Comparison of ENCODE assay signal across 8 cellular contexts in genomic region chr12:92929957-92930356, GRCh38. TPM values are rescaled to one million over a fixed set of nuclear protein-coding genes. Genes with fewer than 3 reads are reported as not detected.
A peak's percentile ranks its signal among the peaks of the same experiment; 100 is the strongest.
DNase-seq lines count a peak whose midpoint lies in the region; ATAC-seq, FAIRE-seq and TF ChIP-seq lines count a peak whose summit lies in the region.

No MANE protein-coding gene starts in this region.

- peaks cover 18% of the 10 kb centered on the region for H4K20me1 ChIP-seq in astrocyte (ENCODE audit: insufficient read depth, low read length)

- H3K9me3 ChIP-seq in astrocyte (ENCODE audit: insufficient read depth, low read depth, low read length) = no peaks in the 10 kb centered on the region
- H3K9me3 ChIP-seq in lung (ENCODE audit: control insufficient read depth in 2 of 2, insufficient read depth in 1 of 2, low read length in 1 of 2) = no peaks in the 10 kb centered on the region
- H3K9me3 ChIP-seq in upper lobe of right lung = no peaks in the 10 kb centered on the region

- 7 to 13% methylated on average over 9 of the region's 9 CpGs for WGBS in lung, 2 donors

- peaks cover 34% of the 10 kb centered on the region for H3K79me2 ChIP-seq in astrocyte (ENCODE audit: insufficient read depth, low read length)

- peak overlapping the region; percentile 92 for H2AFZ ChIP-seq in astrocyte (ENCODE audit: low read depth, low read length)

- peaks cover 34% of the 10 kb centered on the region for H3K4me1 Mint-ChIP-seq in activated naive CD4-positive, alpha-beta T cell treated with anti-CD3 and anti-CD28 coated beads, Interleukin-2, amount 50 U/mL, for 24 hours
- peaks cover 14% of the 10 kb centered on the region for H3K4me1 Mint-ChIP-seq in astrocyte (ENCODE audit: low read depth, unreplicated experiment)

- no peak for FAIRE-seq in astrocyte (lab: Jason Lieb, UNC)

- peak overlapping the region; percentile 76 for H3K4me3 ChIP-seq in astrocyte (ENCODE audit: insufficient read depth, low read depth, low read length)
- H3K4me3 ChIP-seq in lung = no peak overlapping the region
- peak overlapping the region; percentile 68 for H3K4me3 ChIP-seq in upper lobe of right lung

- peak overlapping the region; percentile 89 for H3K9ac ChIP-seq in astrocyte (ENCODE audit: low read length)

- no peak for TF ChIP-seq CTCF in astrocyte (IDR thresholded peaks at IDR 0.05; ENCODE audit: insufficient read depth, low read depth, low read length)
- no peak for TF ChIP-seq CTCF in lung (IDR thresholded peaks at IDR 0.05; ENCODE audit: control extremely low read depth, extremely low read depth)
- no peak for TF ChIP-seq CTCF in upper lobe of right lung (IDR thresholded peaks at IDR 0.05)

- H3K4me3 Mint-ChIP-seq in activated naive CD4-positive, alpha-beta T cell treated with anti-CD3 and anti-CD28 coated beads, Interleukin-2, amount 50 U/mL, for 24 hours = peak overlapping the region; percentile 91
- peak overlapping the region; percentile 83 for H3K4me3 Mint-ChIP-seq in astrocyte (ENCODE audit: unreplicated experiment)

- H3K27me3 ChIP-seq in astrocyte (ENCODE audit: insufficient read depth, low read length) = no peaks in the 10 kb centered on the region
- H3K27me3 ChIP-seq in lung (ENCODE audit: control insufficient read depth, insufficient read depth) = no peaks in the 10 kb centered on the region
- no peaks in the 10 kb centered on the region for H3K27me3 ChIP-seq in upper lobe of right lung

- peak overlapping the region; percentile 94 for H3K27ac Mint-ChIP-seq in activated naive CD4-positive, alpha-beta T cell treated with anti-CD3 and anti-CD28 coated beads, Interleukin-2, amount 50 U/mL, for 24 hours
- peak overlapping the region; percentile 94 for H3K27ac Mint-ChIP-seq in astrocyte (ENCODE audit: unreplicated experiment)

- H3K36me3 ChIP-seq in astrocyte (ENCODE audit: insufficient read depth, low read length) (no peaks in the 10 kb centered on the region), lung (ENCODE audit: control insufficient read depth in 2 of 2, insufficient read depth in 2 of 2, low read length in 2 of 2) (no peaks in the 10 kb centered on the region), upper lobe of right lung (no peaks in the 10 kb centered on the region)

- H3K9me3 Mint-ChIP-seq in activated naive CD4-positive, alpha-beta T cell treated with anti-CD3 and anti-CD28 coated beads, Interleukin-2, amount 50 U/mL, for 24 hours = no peaks in the 10 kb centered on the region
- H3K9me3 Mint-ChIP-seq in astrocyte (ENCODE audit: unreplicated experiment) = peaks cover 2% of the 10 kb centered on the region

- H3K27ac ChIP-seq in astrocyte (ENCODE audit: low read depth, low read length) (peak overlapping the region; percentile 84), lung (ENCODE audit: low read depth in 1 of 2, low read length in 1 of 2) (peak overlapping the region; percentile 94 to 96), upper lobe of right lung (peak overlapping the region; percentile 95)

- peak overlapping the region; percentile 91 for H3K4me2 ChIP-seq in astrocyte (ENCODE audit: low read length)

- no peaks in the 10 kb centered on the region for H3K27me3 Mint-ChIP-seq in activated naive CD4-positive, alpha-beta T cell treated with anti-CD3 and anti-CD28 coated beads, Interleukin-2, amount 50 U/mL, for 24 hours
- no peaks in the 10 kb centered on the region for H3K27me3 Mint-ChIP-seq in astrocyte (ENCODE audit: low read depth, unreplicated experiment)

- intact Hi-C loops in upper lobe of right lung (cut with DNase I) = no loop called here

- H3K4me1 ChIP-seq in astrocyte (ENCODE audit: insufficient read depth, low read length) (peaks cover 12% of the 10 kb centered on the region), lung (ENCODE audit: control insufficient read depth in 2 of 2, insufficient read depth in 2 of 2, low read length in 2 of 2) (peaks cover 2 to 8% of the 10 kb centered on the region in 2 donors), upper lobe of right lung (peaks cover 20% of the 10 kb centered on the region)

- no peak for ATAC-seq in lung (ENCODE audit: insufficient read depth, low FRiP score)
- ATAC-seq in upper lobe of right lung = no peak
- ATAC-seq in HG03342 (IDR thresholded peaks at IDR 0.05; ENCODE audit: unreplicated experiment) = no peak

- peaks cover 4% of the 10 kb centered on the region for H3K36me3 Mint-ChIP-seq in activated naive CD4-positive, alpha-beta T cell treated with anti-CD3 and anti-CD28 coated beads, Interleukin-2, amount 50 U/mL, for 24 hours
- H3K36me3 Mint-ChIP-seq in astrocyte (ENCODE audit: low read depth, unreplicated experiment) = no peaks in the 10 kb centered on the region

- DNase-seq in activated naive CD4-positive, alpha-beta T cell (lab: John Stamatoyannopoulos, UW) = no peak
- DNase-seq in astrocyte (ENCODE audit: low read depth) = no peak
- no peak for DNase-seq in lung (ENCODE audit: low spot score)
- no peak for DNase-seq in upper lobe of right lung
- no peak for DNase-seq in NCI-H2107 (lab: John Stamatoyannopoulos, UW)
- no peak for DNase-seq in HCEC 1CT

RNA-seq across cellular contexts. Expression of gene EEA1, which starts 0.9 kb away (rescaled TPM):
- 27.5 and 36.5 TPM in 2 replicates for total RNA-seq in astrocyte
- 10 to 100 TPM; 27.9 to 37.0 TPM for total RNA-seq in lung
- polyA plus RNA-seq in lung = 1 to 10 TPM; 3.7 TPM
- 34.4 TPM for total RNA-seq in upper lobe of right lung
